In genomic region chr7:10284001-10284400, GRCh38 we compare ENCODE assay signal across 33 cellular contexts.
"Had no signal": no experiment of that assay in that cellular context is flagged by ENCODE, and none has a peak within 500 bp of the region (broad histone marks: within the 10 kb centered on the region; RNA-seq: fewer than 3 reads in every experiment).

No MANE protein-coding gene starts in this region.

- H3K4me3 ChIP-seq: MG63 had no signal

- DNase-seq: Karpas-422, Kasumi-1, MG63, MV-4-11, NCI-H1048, NCI-H1092, NCI-H1092 treated with DMSO at 0.1 percent for 48 hours, NCI-H1105, NCI-H1105 treated with DMSO at 0.1 percent for 48 hours, NCI-H1417, NCI-H1417 treated with DMSO at 0.1 percent for 48 hours, NCI-H1436, NCI-H1436 treated with DMSO at 0.1 percent for 48 hours, NCI-H146, NCI-H1694, NCI-H187, NCI-H187 treated with DMSO at 0.1 percent for 48 hours, NCI-H1930, NCI-H2029, NCI-H2029 treated with DMSO at 0.1 percent for 48 hours, NCI-H2081, NCI-H2081 treated with DMSO at 0.1 percent for 48 hours, NCI-H2107, NCI-H2171, NCI-H2171 treated with DMSO at 0.1 percent for 48 hours, NCI-H2227 treated with DMSO at 0.1 percent for 48 hours, NCI-H226, NCI-H345, NCI-H446, NCI-H446 treated with DMSO at 0.1 percent for 48 hours, NCI-H510A, NCI-H510A treated with DMSO at 0.1 percent for 48 hours had no signal

- H3K4me2 ChIP-seq: KMS-11 had no signal

- H3K9ac ChIP-seq: KMS-11 had no signal

- H3K27me3 ChIP-seq: MG63 had no signal

- H3K9me3 ChIP-seq: MG63 had no signal

- H3K36me3 ChIP-seq: MG63 had no signal

- H3K27ac ChIP-seq: KMS-11 had no signal
